ENCODE assay signal across 1 cellular context in the genomic region with DNA sequence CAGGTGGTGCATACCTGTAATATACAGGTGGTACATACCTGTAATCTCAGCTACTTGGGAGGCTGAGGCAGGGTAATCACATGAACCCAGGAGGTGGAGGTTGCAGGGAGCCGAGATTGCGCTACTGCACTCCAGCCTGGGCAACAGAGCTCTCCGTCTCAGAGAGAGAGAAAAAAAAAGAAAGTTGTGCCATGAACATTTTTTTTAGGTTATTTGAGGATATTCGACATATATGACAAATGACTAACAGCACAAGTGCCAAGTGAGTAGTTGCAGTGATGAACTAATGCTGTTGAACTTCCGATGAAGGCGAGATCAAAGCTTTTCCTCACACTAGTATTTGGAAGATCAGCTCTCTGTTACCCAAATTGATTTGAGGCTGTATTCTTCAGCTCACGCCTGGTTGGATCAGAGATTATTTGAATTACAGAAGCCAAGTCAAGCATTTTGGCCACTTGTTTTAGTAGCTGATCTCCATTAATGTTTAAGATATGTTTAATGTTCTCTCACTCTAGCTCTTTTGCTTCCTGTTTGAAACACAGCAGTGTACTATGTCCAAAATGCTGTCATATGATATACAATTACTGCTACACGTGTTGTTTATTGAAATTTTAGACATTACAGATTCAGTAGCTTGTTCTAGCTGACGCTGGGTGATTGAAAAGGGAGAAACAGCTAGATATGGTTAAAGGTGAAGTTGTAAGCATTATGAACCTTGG.
TF ChIP-seq lines count a peak whose summit lies in the region.

No MANE protein-coding gene starts in this region.

TF ChIP-seq in HEK293, 187 proteins besides CTCF, POLR2A, EP300 and RAD21 (continued from another document):
- TF ChIP-seq, protein P1, sequence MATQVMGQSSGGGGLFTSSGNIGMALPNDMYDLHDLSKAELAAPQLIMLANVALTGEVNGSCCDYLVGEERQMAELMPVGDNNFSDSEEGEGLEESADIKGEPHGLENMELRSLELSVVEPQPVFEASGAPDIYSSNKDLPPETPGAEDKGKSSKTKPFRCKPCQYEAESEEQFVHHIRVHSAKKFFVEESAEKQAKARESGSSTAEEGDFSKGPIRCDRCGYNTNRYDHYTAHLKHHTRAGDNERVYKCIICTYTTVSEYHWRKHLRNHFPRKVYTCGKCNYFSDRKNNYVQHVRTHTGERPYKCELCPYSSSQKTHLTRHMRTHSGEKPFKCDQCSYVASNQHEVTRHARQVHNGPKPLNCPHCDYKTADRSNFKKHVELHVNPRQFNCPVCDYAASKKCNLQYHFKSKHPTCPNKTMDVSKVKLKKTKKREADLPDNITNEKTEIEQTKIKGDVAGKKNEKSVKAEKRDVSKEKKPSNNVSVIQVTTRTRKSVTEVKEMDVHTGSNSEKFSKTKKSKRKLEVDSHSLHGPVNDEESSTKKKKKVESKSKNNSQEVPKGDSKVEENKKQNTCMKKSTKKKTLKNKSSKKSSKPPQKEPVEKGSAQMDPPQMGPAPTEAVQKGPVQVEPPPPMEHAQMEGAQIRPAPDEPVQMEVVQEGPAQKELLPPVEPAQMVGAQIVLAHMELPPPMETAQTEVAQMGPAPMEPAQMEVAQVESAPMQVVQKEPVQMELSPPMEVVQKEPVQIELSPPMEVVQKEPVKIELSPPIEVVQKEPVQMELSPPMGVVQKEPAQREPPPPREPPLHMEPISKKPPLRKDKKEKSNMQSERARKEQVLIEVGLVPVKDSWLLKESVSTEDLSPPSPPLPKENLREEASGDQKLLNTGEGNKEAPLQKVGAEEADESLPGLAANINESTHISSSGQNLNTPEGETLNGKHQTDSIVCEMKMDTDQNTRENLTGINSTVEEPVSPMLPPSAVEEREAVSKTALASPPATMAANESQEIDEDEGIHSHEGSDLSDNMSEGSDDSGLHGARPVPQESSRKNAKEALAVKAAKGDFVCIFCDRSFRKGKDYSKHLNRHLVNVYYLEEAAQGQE (tag by site-specific recombination; IDR thresholded peaks at IDR 0.05), result no peak
- TF ChIP-seq GLIS2 (tag by site-specific recombination; IDR thresholded peaks at IDR 0.05) (no peak), ZBTB7A (tag by site-specific recombination; IDR thresholded peaks at IDR 0.05; ENCODE audit: low read depth) (no peak), ZFP37 (tag by site-specific recombination; IDR thresholded peaks at IDR 0.05) (no peak)
- TF ChIP-seq, protein P2, sequence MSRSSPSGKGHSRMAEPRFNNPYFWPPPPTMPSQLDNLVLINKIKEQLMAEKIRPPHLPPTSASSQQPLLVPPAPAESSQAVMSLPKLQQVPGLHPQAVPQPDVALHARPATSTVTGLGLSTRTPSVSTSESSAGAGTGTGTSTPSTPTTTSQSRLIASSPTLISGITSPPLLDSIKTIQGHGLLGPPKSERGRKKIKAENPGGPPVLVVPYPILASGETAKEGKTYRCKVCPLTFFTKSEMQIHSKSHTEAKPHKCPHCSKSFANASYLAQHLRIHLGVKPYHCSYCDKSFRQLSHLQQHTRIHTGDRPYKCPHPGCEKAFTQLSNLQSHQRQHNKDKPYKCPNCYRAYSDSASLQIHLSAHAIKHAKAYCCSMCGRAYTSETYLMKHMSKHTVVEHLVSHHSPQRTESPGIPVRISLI (tag by site-specific recombination; IDR thresholded peaks at IDR 0.05), result peak; percentile 57; the same call in 1 of the 2 replicates
- TF ChIP-seq, protein P3, sequence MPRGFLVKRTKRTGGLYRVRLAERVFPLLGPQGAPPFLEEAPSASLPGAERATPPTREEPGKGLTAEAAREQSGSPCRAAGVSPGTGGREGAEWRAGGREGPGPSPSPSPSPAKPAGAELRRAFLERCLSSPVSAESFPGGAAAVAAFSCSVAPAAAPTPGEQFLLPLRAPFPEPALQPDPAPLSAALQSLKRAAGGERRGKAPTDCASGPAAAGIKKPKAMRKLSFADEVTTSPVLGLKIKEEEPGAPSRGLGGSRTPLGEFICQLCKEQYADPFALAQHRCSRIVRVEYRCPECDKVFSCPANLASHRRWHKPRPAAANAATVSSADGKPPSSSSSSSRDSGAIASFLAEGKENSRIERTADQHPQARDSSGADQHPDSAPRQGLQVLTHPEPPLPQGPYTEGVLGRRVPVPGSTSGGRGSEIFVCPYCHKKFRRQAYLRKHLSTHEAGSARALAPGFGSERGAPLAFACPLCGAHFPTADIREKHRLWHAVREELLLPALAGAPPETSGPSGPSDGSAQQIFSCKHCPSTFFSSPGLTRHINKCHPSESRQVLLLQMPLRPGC (tag by site-specific recombination; IDR thresholded peaks at IDR 0.05), result 0 out of 2 replicates have a peak, but pooled peaks have one; percentile 12
TF ChIP-seq in HEK293: peak in this region for 7.
